Comparison of ENCODE assay signal across 25 cellular contexts in genomic region chr3:157512534-157512933, GRCh38. TPM values are rescaled to one million over a fixed set of nuclear protein-coding genes. Genes with fewer than 3 reads are reported as not detected.
"Had no signal": no experiment of that assay in that cellular context is flagged by ENCODE, and none has a peak within 500 bp of the region (broad histone marks: within the 10 kb centered on the region; RNA-seq: fewer than 3 reads in every experiment).

No MANE protein-coding gene starts in this region.

- ATAC-seq: Panc1, PC-3, Right ventricle myocardium inferior had no signal

- H3K9me3 ChIP-seq: SJSA1 had no signal

- H3K27me3 ChIP-seq: SJSA1 had no signal

- H3K27ac ChIP-seq: KMS-11, SJSA1, SK-N-MC had no signal

- DNase-seq: Kasumi-1, MM.1S, MV-4-11, NCI-H1048, NCI-H1105, NCI-H1417, NCI-H1436 treated with DMSO at 0.1 percent for 48 hours, NCI-H1694, NCI-H187 treated with DMSO at 0.1 percent for 48 hours, NCI-H2029 treated with DMSO at 0.1 percent for 48 hours, NCI-H2171 treated with DMSO at 0.1 percent for 48 hours, NCI-H446, NCI-H510A, NCI-H524 treated with DMSO at 0.1 percent for 48 hours, NCI-H69, NCI-H774, PC-3, SHP77 treated with DMSO at 0.1 percent for 48 hours had no signal

- H3K4me3 ChIP-seq: SJSA1, SK-N-MC had no signal

- H3K9ac ChIP-seq: KMS-11 had no signal

- H3K4me2 ChIP-seq: KMS-11 had no signal

- H3K36me3 ChIP-seq: SJSA1 had no signal

- H3K4me1 ChIP-seq: SJSA1 had no signal

RNA-seq across cellular contexts. Expression of gene VEPH1, which starts 9.3 kb away (rescaled TPM):
- total RNA-seq: HT-29; T-helper 1 cell treated with Interleukin-12 subunit alpha and Interleukin-12 subunit beta and Interleukin-4 antibody, amounts not matched to agents 30 ng/mL and 1 ng/mL, for 36 hours had no signal
